8 cellular contexts compared by ENCODE assay signal in the genomic region with DNA sequence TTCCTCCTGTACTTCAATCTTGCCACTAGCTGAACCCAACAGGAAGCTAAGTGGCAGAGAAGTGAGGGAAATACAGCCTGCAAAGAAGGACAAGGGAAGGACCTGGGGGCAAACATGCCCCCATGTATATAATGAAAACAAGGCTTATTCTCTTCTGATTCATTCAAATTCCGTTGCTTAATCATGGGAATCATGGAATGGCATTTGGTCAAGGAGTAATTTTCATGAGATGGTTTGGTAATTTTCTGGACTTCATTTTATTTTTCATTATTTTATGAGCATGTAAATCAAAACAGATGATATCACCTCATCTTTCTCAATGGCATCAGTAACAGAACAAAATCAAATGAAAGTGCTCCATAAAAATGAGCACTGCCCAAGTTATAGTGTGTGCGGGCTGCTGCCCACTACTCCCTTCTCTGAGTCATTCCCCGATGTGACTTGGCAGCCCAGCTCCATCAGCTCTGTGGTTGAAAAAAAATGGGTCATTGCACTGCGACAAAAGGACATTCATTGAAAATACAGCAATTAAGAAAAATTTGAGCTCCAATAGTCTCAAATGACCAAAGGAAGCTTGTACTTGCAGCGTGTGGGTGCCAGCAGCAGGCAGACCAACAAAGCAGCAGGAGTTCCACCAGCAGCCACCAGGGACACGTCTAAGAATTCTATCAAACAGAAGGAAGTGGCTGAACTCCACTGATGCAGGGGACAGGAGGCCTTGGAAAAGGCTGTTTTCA.
A peak's percentile ranks its signal among the peaks of the same experiment; 100 is the strongest.
DNase-seq lines count a peak whose midpoint lies in the region; ATAC-seq, FAIRE-seq and TF ChIP-seq lines count a peak whose summit lies in the region.

No MANE protein-coding gene starts in this region.

- CTCF ChIA-PET in A673 (lab: Charles Lee) = no interaction called here

- H3K4me1 ChIP-seq in A673 (ENCODE audit: insufficient read depth, low read length, poor library complexity, severe bottlenecking) = no peaks in the 10 kb centered on the region

- no peaks in the 10 kb centered on the region for H3K27me3 ChIP-seq in A673 (replicated peaks; ENCODE audit: insufficient read depth, low read depth, low read length, poor library complexity)

- POLR2A ChIA-PET in A673 (lab: Charles Lee; ENCODE audit: low non-redundant PET) = no interaction called here

- DNase-seq in A673 (ENCODE audit: low spot score) = peak; percentile 39
- peak; percentile 34 for DNase-seq in GM12865 (ENCODE audit: low read depth)
- DNase-seq in RCC 7860 (ENCODE audit: low spot score) = peak; percentile 89
- DNase-seq in choroid plexus epithelial cell (ENCODE audit: low read depth) = peak; percentile 40
- DNase-seq in medulla oblongata (ENCODE audit: extremely low spot score) = peak; percentile 71
- DNase-seq in COLO668 (lab: John Stamatoyannopoulos, UW; ENCODE audit: unreplicated experiment) = no peak

- H3K4me3 ChIP-seq in A673 (ENCODE audit: low read depth, low read length, poor library complexity, severe bottlenecking) (no peak overlapping the region), GM12865 (ENCODE audit: low read depth, low read length) (no peak overlapping the region), choroid plexus epithelial cell (ENCODE audit: low read depth, low read length) (no peak overlapping the region)

- no peaks in the 10 kb centered on the region for H3K9me3 ChIP-seq in A673 (ENCODE audit: low read depth, low read length, poor library complexity, severe bottlenecking)

- intact Hi-C loops in A673 (cut with micrococcal nuclease; ENCODE audit: unreplicated experiment) = no loop called here

- TF ChIP-seq CTCF in A673 (conservative IDR thresholded peaks at IDR 0.05; ENCODE audit: low read depth, low read length) = peak; percentile 50; the same call in 1 of the 2 replicates
- peak; percentile 37 for TF ChIP-seq CTCF in GM12865 (IDR thresholded peaks at IDR 0.05; ENCODE audit: insufficient read depth, low read depth, low read length, missing control alignments)
- peak; percentile 65 for TF ChIP-seq CTCF in choroid plexus epithelial cell (conservative IDR thresholded peaks at IDR 0.05; ENCODE audit: low read depth, low read length)

- H3K27ac ChIP-seq in A673 (ENCODE audit: low read depth, low read length, poor library complexity, severe bottlenecking) = no peak overlapping the region

- ATAC-seq in HG03108 (IDR thresholded peaks at IDR 0.05; ENCODE audit: unreplicated experiment) (no peak), HG03354 (IDR thresholded peaks at IDR 0.05; ENCODE audit: poor library complexity, severe bottlenecking, unreplicated experiment) (no peak)

- BruUV-seq in A673 (replicated peaks; lab: Mats Ljungman, UMichigan) = no TSS peak

- peak; percentile 86 for FAIRE-seq in RCC 7860 (lab: Jason Lieb, UNC)

- no peaks in the 10 kb centered on the region for H3K36me3 ChIP-seq in A673 (ENCODE audit: insufficient read depth, low read length, poor library complexity, severe bottlenecking)
